Comparison of ENCODE assay signal across 8 cellular contexts in the genomic region with DNA sequence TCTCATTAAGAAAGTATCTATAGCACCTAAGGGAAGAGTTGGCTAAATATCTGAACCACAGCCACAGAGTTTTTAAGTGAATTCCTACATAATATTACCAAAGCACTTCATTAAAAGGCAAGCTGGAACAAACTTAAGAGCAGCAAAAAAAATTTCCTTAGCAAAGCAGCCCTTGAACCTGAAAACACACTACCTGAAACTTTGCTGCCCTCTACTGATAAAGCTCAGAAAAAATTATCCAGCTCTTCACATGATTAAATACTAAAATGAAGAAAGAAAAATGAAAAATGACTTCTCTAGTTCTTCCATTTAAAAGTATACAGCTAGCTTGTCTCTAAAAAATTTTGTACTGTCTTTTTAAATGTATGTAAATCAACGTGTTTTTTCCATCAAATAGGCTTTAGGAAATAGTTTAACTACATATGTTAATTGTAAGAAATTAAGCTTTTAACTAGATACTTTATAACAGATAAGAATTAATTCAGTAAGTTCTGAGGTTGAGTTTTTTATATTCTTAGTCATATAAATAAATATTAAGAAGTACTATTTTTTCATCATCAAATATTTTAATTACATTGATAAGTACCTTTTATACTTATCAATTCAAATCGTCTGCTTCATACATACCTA.
DNase-seq lines count a peak whose midpoint lies in the region; ATAC-seq, FAIRE-seq and TF ChIP-seq lines count a peak whose summit lies in the region.

No MANE protein-coding gene starts in this region.

- H3K27ac ChIP-seq in heart right ventricle = no peak overlapping the region
- H3K27ac ChIP-seq in PC-9 = no peak overlapping the region

- H3K4me2 ChIP-seq in PC-9 = no peak overlapping the region

- H3F3A ChIP-seq in PC-9 (ENCODE audit: insufficient read depth, low read depth) = no peaks in the 10 kb centered on the region

- CTCF ChIA-PET in PC-9 (lab: Charles Lee) = no interaction called here

- POLR2A ChIA-PET in PC-9 (lab: Charles Lee; ENCODE audit: unreplicated experiment) = no interaction called here

- FAIRE-seq in urothelium cell line (lab: Jason Lieb, UNC) = no peak

- 34 to 41% methylated on average over 2 of the region's 2 CpGs for WGBS in heart right ventricle, 2 donors

- ATAC-seq in heart right ventricle (no peak), Right ventricle myocardium inferior (no peak), GM18873 (IDR thresholded peaks at IDR 0.05; ENCODE audit: low FRiP score, unreplicated experiment) (no peak)

- H3K27me3 ChIP-seq in heart right ventricle (no peaks in the 10 kb centered on the region), PC-9 (ENCODE audit: insufficient read depth, low read depth) (no peaks in the 10 kb centered on the region)

- no peaks in the 10 kb centered on the region for H3K79me2 ChIP-seq in PC-9 (ENCODE audit: low read depth)

- H3K9me3 ChIP-seq in heart right ventricle (peaks cover 0 to 8% (median under 1%) of the 10 kb centered on the region in 11 donors), PC-9 (ENCODE audit: insufficient read depth, low read depth) (no peaks in the 10 kb centered on the region)

- no peaks in the 10 kb centered on the region for H4K20me1 ChIP-seq in PC-9 (ENCODE audit: insufficient read depth)

- no peaks in the 10 kb centered on the region for H3K9me2 ChIP-seq in PC-9 (ENCODE audit: insufficient read depth)

- no peak overlapping the region for H3K4me3 ChIP-seq in heart right ventricle
- H3K4me3 ChIP-seq in PC-9 = no peak overlapping the region
- H3K4me3 ChIP-seq in fibroblast of the aortic adventitia (ENCODE audit: low read depth, low read length) = no peak overlapping the region

- BruUV-seq in PC-9 (replicated peaks; lab: Mats Ljungman, UMichigan) = no TSS peak

- TF ChIP-seq CTCF in heart right ventricle (IDR thresholded peaks at IDR 0.05) (peak in 5 of 9 donors; percentile 12 to 43 (median 24)), PC-9 (conservative IDR thresholded peaks at IDR 0.05) (peak; percentile 71), fibroblast of the aortic adventitia (IDR thresholded peaks at IDR 0.05; ENCODE audit: insufficient read depth, low read length) (peak; percentile 34)

- no peak overlapping the region for H2AFZ ChIP-seq in PC-9

- H3K36me3 ChIP-seq in heart right ventricle (no peaks in the 10 kb centered on the region), PC-9 (ENCODE audit: low read depth) (no peaks in the 10 kb centered on the region)

- no peaks in the 10 kb centered on the region for H3K4me1 ChIP-seq in heart right ventricle
- no peaks in the 10 kb centered on the region for H3K4me1 ChIP-seq in PC-9 (replicated peaks; ENCODE audit: insufficient read depth)

- intact Hi-C loops in heart right ventricle (cut with DNase I) = no loop called here
- intact Hi-C loops in Right ventricle myocardium inferior (cut with DNase I) = no loop called here
- intact Hi-C loops in PC-9 (cut with micrococcal nuclease; ENCODE audit: unreplicated experiment) = no loop called here

- DNase-seq in heart right ventricle (no peak), Right ventricle myocardium inferior (ENCODE audit: missing footprints) (no peak), PC-9 (no peak), fibroblast of the aortic adventitia (ENCODE audit: low read depth) (peak; percentile 17), urothelium cell line (ENCODE audit: low spot score) (peak; percentile 29)
- no peak for DNase-seq in activated CD4-positive, alpha-beta T cell treated with anti-CD3 and anti-CD28 coated beads for 48 hours
- no peak for DNase-seq in activated naive CD4-positive, alpha-beta T cell treated with Interleukin-2 at 50 U/mL for 16 hours

Comparison
In these comparisons a context has a peak if more than half of its experiments do, and no peak if none do; other contexts are left out.
1. DNase-seq: peak in fibroblast of the aortic adventitia (single experiment) and urothelium cell line (single experiment); none in heart right ventricle (0 of 2), Right ventricle myocardium inferior (single experiment), PC-9 (0 of 2), activated CD4-positive, alpha-beta T cell treated with anti-CD3 and anti-CD28 coated beads for 48 hours (single experiment) and activated naive CD4-positive, alpha-beta T cell treated with Interleukin-2 at 50 U/mL for 16 hours (single experiment).
2. Peak in every context shown above with its lines, with median percentiles within 50 percentile points of each other: CTCF ChIP-seq.